ENCODE assay signal across 24 cellular contexts in the genomic region with DNA sequence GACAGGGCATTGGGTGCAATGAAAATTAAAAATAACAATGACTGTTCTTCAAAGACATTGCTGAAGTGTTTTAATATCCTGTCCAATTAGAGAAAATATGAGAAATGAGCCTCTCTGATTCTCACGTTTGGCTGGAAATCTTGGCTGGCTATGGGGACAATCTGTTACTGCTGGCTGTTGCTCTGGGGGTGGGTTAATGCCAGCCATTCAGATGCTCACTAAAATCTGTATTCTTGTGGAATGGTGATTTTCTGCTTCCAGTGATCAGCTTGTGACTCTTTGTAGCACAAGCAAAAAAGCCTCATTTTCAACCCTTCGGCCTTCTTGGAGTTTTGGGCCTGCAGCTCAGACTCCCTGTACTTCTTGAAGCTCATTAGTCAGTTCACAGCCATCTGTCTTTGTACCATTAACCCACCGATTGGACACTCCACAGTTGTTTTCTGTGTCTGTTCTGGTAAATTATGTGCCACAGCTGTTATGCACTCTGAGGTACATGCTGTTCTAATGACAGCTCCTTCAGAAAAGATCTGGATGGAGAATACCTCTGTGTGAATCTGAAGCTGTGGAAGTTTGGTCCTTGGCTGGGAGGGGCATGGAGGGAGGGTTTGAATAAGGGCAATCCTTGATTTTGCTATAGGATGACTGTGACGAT.
A peak's percentile ranks its signal among the peaks of the same experiment; 100 is the strongest.
DNase-seq lines count a peak whose midpoint lies in the region; ATAC-seq and TF ChIP-seq lines count a peak whose summit lies in the region.
"Had no signal": no experiment of that assay in that cellular context is flagged by ENCODE, and none has a peak within 500 bp of the region (broad histone marks: within the 10 kb centered on the region; RNA-seq: fewer than 3 reads in every experiment).

No MANE protein-coding gene starts in this region.

- ATAC-seq in Right ventricle myocardium superior (ENCODE audit: poor library complexity) (peak; percentile 46), right cardiac atrium (no peak), HG02678 (IDR thresholded peaks at IDR 0.05; ENCODE audit: unreplicated experiment) (no peak), GM18498 (IDR thresholded peaks at IDR 0.05; ENCODE audit: unreplicated experiment) (no peak)
- ATAC-seq: natural killer cell treated with Interleukin-12 subunit alpha and Interleukin-12 subunit beta and Interleukin-15 and Interleukin-18, amount 100 ng/mL, for 72 hours; Panc1; stimulated activated effector memory CD8-positive, alpha-beta T cell treated with anti-CD3 and anti-CD28 coated beads, Interleukin-12 subunit alpha, Interleukin-12 subunit beta, amount 100 ng/mL, for 72 hours had no signal

- no peaks in the 10 kb centered on the region for H3K36me3 ChIP-seq in esophagus (ENCODE audit: control insufficient read depth in 2 of 2, insufficient read depth in 2 of 2, low read length in 1 of 2)
- H3K36me3 ChIP-seq in transverse colon, result no peaks in the 10 kb centered on the region
- H3K36me3 ChIP-seq: thoracic aorta had no signal

- 55% methylated on average over 4 of the region's 4 CpGs for WGBS in right cardiac atrium
- 60 to 69% methylated on average over 4 of the region's 4 CpGs for WGBS in esophagus, 2 donors
- 57 to 66% methylated on average over 3 to 4 of the region's 4 CpGs for WGBS in transverse colon (ENCODE audit: low coverage in 1 of 2), 2 donors

- TF ChIP-seq EP300 in transverse colon (IDR thresholded peaks at IDR 0.05; ENCODE audit: low read depth), result no peak

- H3K27me3 ChIP-seq in right cardiac atrium (ENCODE audit: control insufficient read depth, insufficient read depth), result no peaks in the 10 kb centered on the region
- no peaks in the 10 kb centered on the region for H3K27me3 ChIP-seq in esophagus (ENCODE audit: control insufficient read depth in 1 of 2, insufficient read depth in 2 of 2, low read length in 2 of 2)
- no peaks in the 10 kb centered on the region for H3K27me3 ChIP-seq in transverse colon

- DNase-seq in Right ventricle myocardium superior (no peak), right cardiac atrium (no peak), occipital lobe (lab: John Stamatoyannopoulos, UW) (peak; percentile 18), transverse colon (no peak), T-helper 2 cell (no peak)
- DNase-seq: 8988T; activated CD4-positive, alpha-beta T cell treated with anti-CD3 and anti-CD28 coated beads, Interleukin-2, amount 10 ng/mL, durations not matched to agents 7 days and 5 days; activated naive CD8-positive, alpha-beta T cell treated with anti-CD3 and anti-CD28 coated beads, Interleukin-2, amount 10 ng/mL, durations not matched to agents 7 days and 5 days; CD8-positive, alpha-beta memory T cell; DMS79; left cardiac atrium; NCI-H1930; NK-92 treated with Interleukin-12 subunit alpha and Interleukin-12 subunit beta, amount 100 ng/mL, for 24 hours; stimulated activated CD4-positive, alpha-beta T cell treated with anti-CD3 and anti-CD28 coated beads, Interleukin-2, amount 100 ng/mL, for 24 hours had no signal

- intact Hi-C loops in Right ventricle myocardium superior (cut with DNase I) (no loop called here), right cardiac atrium (cut with DNase I) (no loop called here), transverse colon (cut with DNase I; ENCODE audit: low total_unique reads) (no loop called here)

- in situ Hi-C loops in transverse colon (cut with MboI; ENCODE audit: low pct_ligation_motif_present in 1 of 4, low pct_unique_long_range_greater_than_20kb in 1 of 4, low sequenced_read_pairs in 3 of 4), result no loop called here

- H3K27ac ChIP-seq in right cardiac atrium (ENCODE audit: low read length) (no peak overlapping the region), esophagus (ENCODE audit: low read depth in 2 of 2, low read length in 1 of 2) (peak overlapping the region; percentile 7 to 11), transverse colon (no peak overlapping the region)
- H3K27ac ChIP-seq: SK-N-MC, skin epidermis, thoracic aorta, VCaP had no signal

- H3K4me1 ChIP-seq in right cardiac atrium (ENCODE audit: control insufficient read depth, insufficient read depth, low read length), result no peaks in the 10 kb centered on the region
- no peaks in the 10 kb centered on the region for H3K4me1 ChIP-seq in esophagus (ENCODE audit: control insufficient read depth in 2 of 2, insufficient read depth in 2 of 2, low read length in 1 of 2)
- H3K4me1 ChIP-seq in transverse colon, result no peaks in the 10 kb centered on the region

- TF ChIP-seq POLR2A in transverse colon (IDR thresholded peaks at IDR 0.05), result no peak

- H3K4me3 ChIP-seq in right cardiac atrium (ENCODE audit: low read length) (no peak overlapping the region), esophagus (ENCODE audit: low read depth in 1 of 2, low read length in 2 of 2) (no peak overlapping the region), transverse colon (no peak overlapping the region)
- H3K4me3 ChIP-seq: SK-N-MC, skin epidermis, thoracic aorta had no signal

- no peak for TF ChIP-seq CTCF in transverse colon (IDR thresholded peaks at IDR 0.05)

- H3K9me3 ChIP-seq in right cardiac atrium (ENCODE audit: control insufficient read depth, low read length), result no peaks in the 10 kb centered on the region
- H3K9me3 ChIP-seq in esophagus (ENCODE audit: control insufficient read depth in 2 of 2, insufficient read depth in 1 of 2, low read depth in 1 of 2, low read length in 1 of 2), result no peaks in the 10 kb centered on the region
- no peaks in the 10 kb centered on the region for H3K9me3 ChIP-seq in transverse colon
- H3K9me3 ChIP-seq: thoracic aorta had no signal

Comparison
In these comparisons a context has a peak if more than half of its experiments do, and no peak if none do; other contexts are left out.
1. H3K27ac ChIP-seq: peak in esophagus (2 of 2); none in right cardiac atrium (single experiment) and transverse colon (0 of 4).